14 cellular contexts compared by ENCODE assay signal in the genomic region with DNA sequence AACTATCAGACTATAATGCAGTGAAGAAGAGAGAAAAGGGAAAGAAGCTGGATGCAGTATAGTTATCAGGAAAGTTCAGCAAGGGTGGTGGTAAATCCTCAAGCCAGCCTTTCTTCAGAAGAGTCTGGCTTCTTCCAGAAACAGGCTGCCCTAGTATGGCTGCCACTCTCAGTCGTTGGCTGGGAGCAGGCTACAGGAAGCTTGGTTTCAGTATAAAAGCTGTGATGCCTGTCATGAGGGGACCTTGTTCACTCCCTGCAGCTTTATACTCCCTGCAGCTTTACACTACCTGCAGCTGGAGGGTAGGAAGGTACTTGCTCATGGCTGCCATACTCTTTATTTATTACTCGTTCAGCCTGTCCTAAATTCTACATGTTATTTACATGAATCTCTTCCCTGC.
DNase-seq lines count a peak whose midpoint lies in the region; ATAC-seq and TF ChIP-seq lines count a peak whose summit lies in the region.
"Had no signal": no experiment of that assay in that cellular context is flagged by ENCODE, and none has a peak within 500 bp of the region (broad histone marks: within the 10 kb centered on the region; RNA-seq: fewer than 3 reads in every experiment).

No MANE protein-coding gene starts in this region.

- H3K36me3 Mint-ChIP-seq in MCF 10A (ENCODE audit: insufficient read depth, unreplicated experiment) (no peaks in the 10 kb centered on the region), T-helper 17 cell (ENCODE audit: low read depth) (no peaks in the 10 kb centered on the region)
- H3K36me3 Mint-ChIP-seq: CD4-positive, CD25-positive, alpha-beta regulatory T cell had no signal

- H2BK120ac ChIP-seq in neuronal stem cell (ENCODE audit: low read depth, low read length): no peak overlapping the region

- in situ Hi-C loops in mammary epithelial cell (cut with MboI; ENCODE audit: low sequenced_read_pairs in 2 of 2): no loop called here

- H3K79me2 ChIP-seq in mammary epithelial cell (ENCODE audit: insufficient read depth, low read length): no peaks in the 10 kb centered on the region

- H3K9me3 ChIP-seq in mammary epithelial cell (replicated peaks; ENCODE audit: insufficient read depth, low read length) (no peaks in the 10 kb centered on the region), KOPT-K1 (ENCODE audit: insufficient read depth, low read length, poor library complexity, severe bottlenecking) (peaks cover 9% of the 10 kb centered on the region), T-helper 17 cell (ENCODE audit: control insufficient read depth, low read length, poor library complexity, severe bottlenecking) (no peaks in the 10 kb centered on the region), neuronal stem cell (replicated peaks in 1 of 2; ENCODE audit: control insufficient read depth in 2 of 2, insufficient read depth in 1 of 2, low read depth in 1 of 2, low read length in 2 of 2) (peaks cover 0 to 2% of the 10 kb centered on the region in 2 donors)

- POLR2A ChIA-PET in MCF 10A (lab: Yijun Ruan, JAX): no interaction called here

- H3K4me3 Mint-ChIP-seq in MCF 10A (ENCODE audit: unreplicated experiment) (no peak overlapping the region), T-helper 17 cell (no peak overlapping the region)
- H3K4me3 Mint-ChIP-seq: CD4-positive, CD25-positive, alpha-beta regulatory T cell; HFFc6 had no signal

- no peak overlapping the region for H3K4ac ChIP-seq in neuronal stem cell (ENCODE audit: low read length)

- H3K27ac ChIP-seq in mammary epithelial cell (ENCODE audit: insufficient read depth, low read depth, low read length) (no peak overlapping the region), KOPT-K1 (ENCODE audit: low read depth, low read length, poor library complexity, severe bottlenecking) (peak overlapping the region; percentile 12), neuronal stem cell (replicated peaks; ENCODE audit: low read length) (no peak overlapping the region)
- H3K27ac ChIP-seq: BLaER1 treated with 17β-estradiol and CSF1 and Interleukin-3, amounts not matched to agents 10 nM and 100 nM had no signal

- TF ChIP-seq CTCF in mammary epithelial cell (conservative IDR thresholded peaks at IDR 0.05 in 1 of 2, IDR thresholded peaks at IDR 0.05 in 1 of 2; ENCODE audit: extremely low read depth in 1 of 2, insufficient read depth in 1 of 2, low read depth in 1 of 2, low read length in 2 of 2) (no peak), MCF 10A (IDR thresholded peaks at IDR 0.05; ENCODE audit: unreplicated experiment) (no peak)

- H3K23ac ChIP-seq in neuronal stem cell (ENCODE audit: low read depth, low read length, poor library complexity): no peak overlapping the region

- no peak overlapping the region for H2BK15ac ChIP-seq in neuronal stem cell (ENCODE audit: low read length)

- ATAC-seq in T-helper 17 cell: no peak
- no peak for ATAC-seq in GM21447 (IDR thresholded peaks at IDR 0.05; ENCODE audit: unreplicated experiment)
- ATAC-seq in GM19324 (IDR thresholded peaks at IDR 0.05; ENCODE audit: low FRiP score, unreplicated experiment): no peak

- no peaks in the 10 kb centered on the region for H3K27me3 Mint-ChIP-seq in MCF 10A (ENCODE audit: insufficient read depth, unreplicated experiment)
- H3K27me3 Mint-ChIP-seq in T-helper 17 cell: no peaks in the 10 kb centered on the region

- no peaks in the 10 kb centered on the region for H3K27me3 ChIP-seq in mammary epithelial cell (ENCODE audit: insufficient read depth, low read length)
- peaks cover 0 to 22% (median 0%) of the 10 kb centered on the region in 3 experiments for H3K27me3 ChIP-seq in neuronal stem cell (ENCODE audit: control insufficient read depth in 3 of 3, insufficient read depth in 3 of 3, low read depth in 1 of 3, low read length in 3 of 3)

- H4K91ac ChIP-seq in neuronal stem cell (ENCODE audit: low read depth, low read length, poor library complexity): no peak overlapping the region

- H2AFZ ChIP-seq in mammary epithelial cell (ENCODE audit: low read depth, low read length) (peak overlapping the region; percentile 30), neuronal stem cell (ENCODE audit: low read length) (peak overlapping the region; percentile 53)

- H4K20me1 ChIP-seq in mammary epithelial cell (ENCODE audit: insufficient read depth, low read length): no peaks in the 10 kb centered on the region
- H4K20me1 ChIP-seq: BLaER1 treated with 17β-estradiol and CSF1 and Interleukin-3, amounts not matched to agents 10 nM and 100 nM had no signal

- no TSS peak for BruUV-seq in mammary epithelial cell (replicated peaks; lab: Mats Ljungman, UMichigan)
- no TSS peak for BruUV-seq in MCF 10A (replicated peaks; lab: Mats Ljungman, UMichigan)

- H3K9ac ChIP-seq in mammary epithelial cell (ENCODE audit: insufficient read depth, low read length) (no peak overlapping the region), neuronal stem cell (ENCODE audit: low read depth, low read length, poor library complexity) (no peak overlapping the region)
- H3K9ac ChIP-seq: BLaER1 treated with 17β-estradiol and CSF1 and Interleukin-3, amounts not matched to agents 10 nM and 100 nM had no signal

- H3K79me1 ChIP-seq in neuronal stem cell (ENCODE audit: low read depth, low read length): no peaks in the 10 kb centered on the region

- H2BK5ac ChIP-seq in neuronal stem cell (ENCODE audit: low read length): no peak overlapping the region

- no peak overlapping the region for H4K8ac ChIP-seq in neuronal stem cell (ENCODE audit: low read depth, low read length)

- intact Hi-C loops in mammary epithelial cell (cut with micrococcal nuclease) (no loop called here), MCF 10A (cut with micrococcal nuclease) (no loop called here)

- dilution Hi-C loops in mammary epithelial cell (cut with HindIII; ENCODE audit: low sequenced_read_pairs): no loop called here

- 58% methylated on average over 2 of the region's 2 CpGs for WGBS in mammary epithelial cell (ENCODE audit: low coverage, missing lambda C conversion rate)
- no CpG with 5 or more reads among the region's 2 CpGs for WGBS in neuronal stem cell (ENCODE audit: extremely low coverage in 2 of 2, insufficient read length in 2 of 2, insufficient replicate concordance in 1 of 2), 2 donors

- no peak overlapping the region for H3K27ac Mint-ChIP-seq in MCF 10A (ENCODE audit: low read depth, unreplicated experiment)
- H3K27ac Mint-ChIP-seq in T-helper 17 cell: peak overlapping the region; percentile 90
- H3K27ac Mint-ChIP-seq: CD4-positive, CD25-positive, alpha-beta regulatory T cell; HFFc6 had no signal

- H3K14ac ChIP-seq in neuronal stem cell (ENCODE audit: low read length): no peak overlapping the region

- H2BK12ac ChIP-seq in neuronal stem cell (ENCODE audit: low read length): no peak overlapping the region

- H3K36me3 ChIP-seq in mammary epithelial cell (ENCODE audit: insufficient read depth, low read length) (no peaks in the 10 kb centered on the region), KOPT-K1 (ENCODE audit: insufficient read depth, low read length) (no peaks in the 10 kb centered on the region), neuronal stem cell (replicated peaks in 1 of 2; ENCODE audit: control insufficient read depth in 2 of 2, insufficient read depth in 2 of 2, low read length in 2 of 2) (no peaks in the 10 kb centered on the region)
- H3K36me3 ChIP-seq: BLaER1 treated with 17β-estradiol and CSF1 and Interleukin-3, amounts not matched to agents 10 nM and 100 nM had no signal

- H3K9me3 Mint-ChIP-seq in MCF 10A (ENCODE audit: unreplicated experiment): no peaks in the 10 kb centered on the region

- H3K18ac ChIP-seq in neuronal stem cell (ENCODE audit: low read length): no peak overlapping the region

- CTCF ChIA-PET in mammary epithelial cell (lab: Charles Lee; ENCODE audit: low non-redundant PET): no interaction called here
- CTCF ChIA-PET in MCF 10A (lab: Yijun Ruan, JAX): no interaction called here

- H2AK5ac ChIP-seq in neuronal stem cell (ENCODE audit: low read depth, low read length): no peak overlapping the region

- H3K4me2 ChIP-seq in mammary epithelial cell (ENCODE audit: insufficient read depth, low read depth, low read length): no peak overlapping the region
- no peak overlapping the region for H3K4me2 ChIP-seq in neuronal stem cell (ENCODE audit: insufficient read depth, low read length, poor library complexity, severe bottlenecking)
- H3K4me2 ChIP-seq: BLaER1 treated with 17β-estradiol and CSF1 and Interleukin-3, amounts not matched to agents 10 nM and 100 nM had no signal

- no peaks in the 10 kb centered on the region for H3K4me1 ChIP-seq in mammary epithelial cell (ENCODE audit: insufficient read depth, low read length)
- peaks cover 1 to 4% of the 10 kb centered on the region in 2 donors for H3K4me1 ChIP-seq in neuronal stem cell (ENCODE audit: control insufficient read depth in 2 of 2, insufficient read depth in 1 of 2, low read depth in 1 of 2, low read length in 2 of 2)

- DNase-seq in mammary epithelial cell (no peak), MCF 10A (ENCODE audit: unreplicated experiment) (no peak), T-helper 17 cell (no peak), neuronal stem cell (ENCODE audit: low spot score) (no peak), SIG-M5 (lab: John Stamatoyannopoulos, UW) (no peak)
- DNase-seq: ACHN; CD4-positive, CD25-positive, alpha-beta regulatory T cell; DMS53; HCEC 1CT; HFFc6 had no signal

- no peaks in the 10 kb centered on the region for H3K4me1 Mint-ChIP-seq in MCF 10A (ENCODE audit: insufficient read depth, unreplicated experiment)
- peaks cover 12% of the 10 kb centered on the region for H3K4me1 Mint-ChIP-seq in T-helper 17 cell
- H3K4me1 Mint-ChIP-seq: CD4-positive, CD25-positive, alpha-beta regulatory T cell had no signal

- no peak overlapping the region for H3K4me3 ChIP-seq in mammary epithelial cell (replicated peaks in 1 of 3; ENCODE audit: insufficient read depth in 1 of 3, low read depth in 2 of 3, low read length in 3 of 3)
- no peak overlapping the region for H3K4me3 ChIP-seq in neuronal stem cell (ENCODE audit: low read length in 2 of 2)
- H3K4me3 ChIP-seq: BLaER1 treated with 17β-estradiol and CSF1 and Interleukin-3, amounts not matched to agents 10 nM and 100 nM had no signal
